ENCODE assay signal across 15 cellular contexts in the genomic region with DNA sequence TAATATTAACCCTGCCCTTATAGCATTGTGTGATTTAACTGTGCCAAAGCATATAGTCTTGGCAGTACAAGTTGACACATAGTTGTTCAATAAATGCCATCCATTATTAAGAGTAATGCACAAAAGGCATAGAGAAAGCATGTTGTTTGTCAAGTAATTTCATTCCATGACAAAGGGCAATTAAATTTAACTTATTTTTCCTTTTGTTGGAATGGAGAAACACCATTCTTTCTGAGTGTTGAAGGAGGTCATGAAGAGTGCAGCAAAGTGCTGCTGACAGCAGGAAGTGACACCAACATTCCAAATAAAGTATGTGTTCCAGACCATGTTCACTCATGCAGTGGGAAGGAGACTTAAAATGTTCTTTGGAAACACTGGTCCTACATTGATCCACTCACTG. TPM values are rescaled to one million over a fixed set of nuclear protein-coding genes. Genes with fewer than 3 reads are reported as not detected.
DNase-seq lines count a peak whose midpoint lies in the region; TF ChIP-seq lines count a peak whose summit lies in the region.
"Had no signal": no experiment of that assay in that cellular context is flagged by ENCODE, and none has a peak within 500 bp of the region (broad histone marks: within the 10 kb centered on the region; RNA-seq: fewer than 3 reads in every experiment).

No MANE protein-coding gene starts in this region.

- H2AFZ ChIP-seq in osteoblast (ENCODE audit: low read length), result no peak overlapping the region
- H2AFZ ChIP-seq: parathyroid adenoma had no signal

- DNase-seq in ELR (ENCODE audit: low read depth) (peak; percentile 89), RPMI7951 (ENCODE audit: low read depth) (peak; percentile 65), epithelial cell of proximal tubule (ENCODE audit: low read depth) (peak; percentile 70), osteoblast (ENCODE audit: insufficient read length, low spot score, missing footprints) (peak; percentile 90), NCI-H2081 (lab: John Stamatoyannopoulos, UW) (no peak), H7 (no peak), NCI-H2196 treated with DMSO at 0.1 percent for 48 hours (lab: John Stamatoyannopoulos, UW; ENCODE audit: unreplicated experiment) (no peak)
- DNase-seq in stimulated activated naive CD4-positive, alpha-beta T cell (lab: John Stamatoyannopoulos, UW), result no peak
- DNase-seq: activated CD4-positive, CD25-positive, alpha-beta regulatory T cell treated with anti-CD3 and anti-CD28 coated beads, Interleukin-2, amount 50 U/mL, for 72 hours; caudate nucleus; NCI-H524; stimulated activated CD4-positive, alpha-beta T cell treated with anti-CD3 and anti-CD28 coated beads, Interleukin-1b, Interleukin-23, amount 100 ng/mL, for 48 hours; stimulated activated naive CD8-positive, alpha-beta T cell treated with anti-CD3 and anti-CD28 coated beads, Interleukin-15, Interleukin-2, amounts not matched to agents 100 U/mL and 50 U/mL, for 24 hours had no signal

- peak overlapping the region; percentile 44 for H3K4me2 ChIP-seq in osteoblast (ENCODE audit: insufficient read depth, low read length)

- TF ChIP-seq CTCF in epithelial cell of proximal tubule (conservative IDR thresholded peaks at IDR 0.05; ENCODE audit: low read depth, low read length), result no peak
- no peak for TF ChIP-seq CTCF in osteoblast (IDR thresholded peaks at IDR 0.05; ENCODE audit: extremely low read depth, low read depth, low read length)

- no peaks in the 10 kb centered on the region for H3K36me3 ChIP-seq in osteoblast (ENCODE audit: insufficient read depth, low read length)
- no peaks in the 10 kb centered on the region for H3K36me3 ChIP-seq in H7 (replicated peaks; ENCODE audit: control insufficient read depth, insufficient read depth, low read length)

- H3K27ac ChIP-seq in osteoblast (ENCODE audit: low read depth, low read length), result peak overlapping the region; percentile 85
- H3K27ac ChIP-seq: parathyroid adenoma, SK-N-MC had no signal

- H3K4me3 ChIP-seq in epithelial cell of proximal tubule (ENCODE audit: low read depth, low read length) (no peak overlapping the region), osteoblast (ENCODE audit: insufficient read depth, low read length) (no peak overlapping the region), H7 (ENCODE audit: insufficient read depth, low read depth, low read length) (no peak overlapping the region)
- H3K4me3 ChIP-seq: SK-N-MC had no signal

- H3K27me3 ChIP-seq in osteoblast (ENCODE audit: insufficient read depth, low read length) (no peaks in the 10 kb centered on the region), H7 (ENCODE audit: control insufficient read depth, insufficient read depth, low read length) (no peaks in the 10 kb centered on the region)

- no peaks in the 10 kb centered on the region for H4K20me1 ChIP-seq in osteoblast (ENCODE audit: insufficient read depth, low read length)

- H3K4me1 ChIP-seq in osteoblast (ENCODE audit: insufficient read depth, low read length), result peaks cover 10% of the 10 kb centered on the region
- H3K4me1 ChIP-seq: parathyroid adenoma had no signal

- no peaks in the 10 kb centered on the region for H3K79me2 ChIP-seq in osteoblast (ENCODE audit: insufficient read depth, low read length)
- H3K79me2 ChIP-seq: parathyroid adenoma had no signal

- no peaks in the 10 kb centered on the region for H3K9me3 ChIP-seq in osteoblast (ENCODE audit: low read depth, low read length)

RNA-seq across cellular contexts. Expression of a gene that starts 29.1 kb away (rescaled TPM):
- not detected in 2 replicates for total RNA-seq in RPMI7951 (2014; rRNA removed; shearing (Covaris generic))
- total RNA-seq in epithelial cell of proximal tubule (0.07 and 1.3 TPM in 2 replicates), osteoblast (0.59 and 0.72 TPM in 2 replicates)
- 0.03 and 0.37 TPM in 2 replicates for total RNA-seq in H7 (2014; rRNA removed; shearing (Covaris generic))

Comparison
In these comparisons a context has a peak if more than half of its experiments do, and no peak if none do; other contexts are left out.
1. DNase-seq: peak in ELR (single experiment), RPMI7951 (single experiment), epithelial cell of proximal tubule (single experiment) and osteoblast (single experiment); none in NCI-H2081 (0 of 2), stimulated activated naive CD4-positive, alpha-beta T cell (0 of 6), H7 (single experiment) and NCI-H2196 treated with DMSO at 0.1 percent for 48 hours (single experiment).